Comparison of ENCODE assay signal across 8 cellular contexts in genomic region chr5:55231476-55232193, GRCh38. TPM values are rescaled to one million over a fixed set of nuclear protein-coding genes. Genes with fewer than 3 reads are reported as not detected.
DNase-seq lines count a peak whose midpoint lies in the region; ATAC-seq and TF ChIP-seq lines count a peak whose summit lies in the region.

No MANE protein-coding gene starts in this region.

- peak; percentile 27 for DNase-seq in activated naive CD4-positive, alpha-beta T cell treated with Interleukin-2 at 50 U/mL for 16 hours
- no peak for DNase-seq in activated naive CD4-positive, alpha-beta T cell (lab: John Stamatoyannopoulos, UW)
- DNase-seq in T-helper 2 cell treated with Interferon-gamma antibody and Interleukin-4, amounts not matched to agents 5 μg/mL and 100 μg/mL, for 36 hours (ENCODE audit: low spot score), result peak; percentile 35
- DNase-seq in esophagus muscularis mucosa (ENCODE audit: extremely low spot score) (peak; percentile 91), prostate gland (ENCODE audit: low spot score) (no peak), DMS 273 treated with DMSO at 0.1 percent for 48 hours (lab: John Stamatoyannopoulos, UW) (no peak)

- TF ChIP-seq EP300 in esophagus muscularis mucosa (IDR thresholded peaks at IDR 0.05), result no peak

- peaks cover 36% of the 10 kb centered on the region for H3K4me1 Mint-ChIP-seq in T-helper 2 cell treated with Interferon-gamma antibody and Interleukin-4, amounts not matched to agents 5 μg/mL and 100 μg/mL, for 36 hours (ENCODE audit: low read depth)

- intact Hi-C loops in esophagus muscularis mucosa (cut with DNase I), result loop anchor here (2.0 kb wide), 1 partner anchor 59 kb away; the partner anchor contains the start of gene CDC20B
- intact Hi-C loops in prostate gland (cut with DNase I), result no loop called here

- peak overlapping the region; percentile 85 for H3K4me3 Mint-ChIP-seq in T-helper 2 cell treated with Interferon-gamma antibody and Interleukin-4, amounts not matched to agents 5 μg/mL and 100 μg/mL, for 36 hours

- ATAC-seq in GM18517 (IDR thresholded peaks at IDR 0.05; ENCODE audit: unreplicated experiment), result no peak
- no peak for ATAC-seq in HG03097 (IDR thresholded peaks at IDR 0.05; ENCODE audit: low FRiP score, unreplicated experiment)

- H3K36me3 Mint-ChIP-seq in T-helper 2 cell treated with Interferon-gamma antibody and Interleukin-4, amounts not matched to agents 5 μg/mL and 100 μg/mL, for 36 hours (ENCODE audit: low read depth), result no peaks in the 10 kb centered on the region

- no peak overlapping the region for H3K27ac Mint-ChIP-seq in T-helper 2 cell treated with Interferon-gamma antibody and Interleukin-4, amounts not matched to agents 5 μg/mL and 100 μg/mL, for 36 hours

- H3K36me3 ChIP-seq in esophagus muscularis mucosa (no peaks in the 10 kb centered on the region), prostate gland (no peaks in the 10 kb centered on the region)

- peaks cover 75% of the 10 kb centered on the region for H3K27me3 Mint-ChIP-seq in T-helper 2 cell treated with Interferon-gamma antibody and Interleukin-4, amounts not matched to agents 5 μg/mL and 100 μg/mL, for 36 hours (ENCODE audit: low read depth)

- H3K9me3 Mint-ChIP-seq in T-helper 2 cell treated with Interferon-gamma antibody and Interleukin-4, amounts not matched to agents 5 μg/mL and 100 μg/mL, for 36 hours, result no peaks in the 10 kb centered on the region

- no peak overlapping the region for H3K27ac ChIP-seq in esophagus muscularis mucosa (replicated peaks in 1 of 4)
- H3K27ac ChIP-seq in prostate gland, result no peak overlapping the region

- H3K4me3 ChIP-seq in esophagus muscularis mucosa, result peak overlapping the region; percentile 57 to 65 (median 60)
- peak overlapping the region; percentile 39 to 44 for H3K4me3 ChIP-seq in prostate gland

- WGBS in esophagus muscularis mucosa, result 1% methylated on average over 13 of the region's 45 CpGs
- WGBS in prostate gland, result 4% methylated on average over 33 of the region's 45 CpGs

- TF ChIP-seq POLR2A in esophagus muscularis mucosa (IDR thresholded peaks at IDR 0.05; ENCODE audit: low read depth) (no peak), prostate gland (IDR thresholded peaks at IDR 0.05) (no peak)

- H3K27me3 ChIP-seq in esophagus muscularis mucosa, result peaks cover 29 to 99% (median 67%) of the 10 kb centered on the region in 4 donors
- H3K27me3 ChIP-seq in prostate gland (replicated peaks; ENCODE audit: insufficient read depth), result no peaks in the 10 kb centered on the region

- no peak for TF ChIP-seq CTCF in esophagus muscularis mucosa (IDR thresholded peaks at IDR 0.05)
- TF ChIP-seq CTCF in prostate gland (IDR thresholded peaks at IDR 0.05), result peak in 1 of 4 experiments; percentile 8

- peaks cover 48 to 58% (median 55%) of the 10 kb centered on the region in 4 donors for H3K4me1 ChIP-seq in esophagus muscularis mucosa
- H3K4me1 ChIP-seq in prostate gland (replicated peaks), result peaks cover 3% of the 10 kb centered on the region

- H3K9me3 ChIP-seq in esophagus muscularis mucosa (no peaks in the 10 kb centered on the region), prostate gland (no peaks in the 10 kb centered on the region)

RNA-seq across cellular contexts. Expression of gene CCNO, which starts 1.8 kb away (rescaled TPM):
- total RNA-seq in esophagus muscularis mucosa (under 1 TPM in 1 of 4 donors, not detected in 3; 0.19 TPM), prostate gland (1 to 10 TPM; 5.6 to 7.2 TPM)

RNA-seq across cellular contexts. Expression of gene MCIDAS, which starts 4.5 kb away (rescaled TPM):
- not detected for total RNA-seq in esophagus muscularis mucosa
- total RNA-seq in prostate gland, result under 1 TPM in 1 of 2 donors, not detected in 1; 0.80 TPM

RNA-seq across cellular contexts. Expression of gene CDC20B, which starts 58.7 kb away (rescaled TPM):
- total RNA-seq in esophagus muscularis mucosa, result not detected
- total RNA-seq in prostate gland, result 1 to 10 TPM in 1 of 2 donors, not detected in 1; 1.1 TPM

Comparison
In these comparisons a context has a peak if more than half of its experiments do, and no peak if none do; other contexts are left out.
1. DNase-seq: peak in activated naive CD4-positive, alpha-beta T cell treated with Interleukin-2 at 50 U/mL for 16 hours (single experiment), T-helper 2 cell treated with Interferon-gamma antibody and Interleukin-4, amounts not matched to agents 5 μg/mL and 100 μg/mL, for 36 hours (single experiment) and esophagus muscularis mucosa (single experiment); none in activated naive CD4-positive, alpha-beta T cell (0 of 4), prostate gland (single experiment) and DMS 273 treated with DMSO at 0.1 percent for 48 hours (single experiment).
2. RNA of gene CCNO, which starts 1.8 kb away (total RNA-seq): 5.6 to 7.2 TPM in prostate gland; 0.19 TPM in esophagus muscularis mucosa; every median in the first group is over 4 times any median in the second.